Comparison of ENCODE assay signal across 8 cellular contexts in the genomic region with DNA sequence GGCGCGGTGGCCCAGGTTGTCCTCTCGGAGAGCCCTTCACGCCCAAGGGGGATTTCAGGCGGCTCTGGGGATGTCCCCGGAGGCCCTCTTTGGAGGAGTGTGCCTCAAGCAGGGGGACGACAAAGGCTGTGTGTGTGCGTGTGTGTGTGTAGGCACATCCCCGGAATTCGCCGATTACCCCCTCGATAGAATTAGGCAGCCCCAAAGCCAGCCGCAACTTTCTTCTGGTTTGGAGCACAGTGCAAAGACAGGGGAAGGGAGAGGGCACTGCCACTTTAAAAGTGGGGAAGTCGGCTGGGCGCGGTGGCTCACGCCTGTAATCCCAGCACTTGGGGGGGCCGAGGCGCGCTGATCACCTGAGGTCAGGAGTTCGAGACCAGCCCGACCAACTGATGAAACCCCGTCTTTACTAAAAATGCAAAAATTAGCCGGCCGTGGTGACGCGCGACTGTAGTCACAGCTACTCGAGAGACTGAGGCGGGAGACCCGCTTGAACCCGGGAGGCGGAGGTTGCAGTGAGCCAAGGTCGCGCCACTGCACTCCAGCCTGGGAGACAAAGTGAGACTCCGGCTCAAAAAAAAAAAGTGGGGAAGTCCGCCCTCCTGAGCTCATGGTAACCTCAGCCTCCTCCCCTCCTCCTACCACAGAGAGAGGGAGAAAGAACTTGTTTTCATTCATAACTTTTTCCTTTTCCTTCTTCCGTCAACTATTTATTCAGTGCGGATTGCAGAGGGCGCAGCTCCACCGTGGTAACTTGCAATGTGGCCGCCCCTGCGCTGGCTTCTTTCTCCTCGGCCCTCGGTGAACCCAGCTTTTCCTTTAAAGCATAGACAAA. TPM values are rescaled to one million over a fixed set of nuclear protein-coding genes. Genes with fewer than 3 reads are reported as not detected.
DNase-seq lines count a peak whose midpoint lies in the region; ATAC-seq lines count a peak whose summit lies in the region.

No MANE protein-coding gene starts in this region.

- ATAC-seq in HG02870 (IDR thresholded peaks at IDR 0.05; ENCODE audit: unreplicated experiment) = peak; percentile 24

- peak overlapping the region; percentile 84 for H3K27ac ChIP-seq in epithelial cell of prostate
- peak overlapping the region; percentile 79 for H3K27ac ChIP-seq in stomach smooth muscle (ENCODE audit: low read length)

- no peaks in the 10 kb centered on the region for H3K9me3 ChIP-seq in stomach smooth muscle (ENCODE audit: control insufficient read depth in 2 of 2, low read length in 2 of 2)

- H3K36me3 ChIP-seq in stomach smooth muscle (ENCODE audit: control insufficient read depth in 2 of 2, insufficient read depth in 2 of 2, low read length in 2 of 2) = peaks cover 12 to 16% of the 10 kb centered on the region in 2 donors

- peak overlapping the region; percentile 82 to 87 for H3K4me3 ChIP-seq in stomach smooth muscle (ENCODE audit: low read length in 2 of 2)

- H3K4me1 ChIP-seq in stomach smooth muscle (ENCODE audit: control insufficient read depth, insufficient read depth, low read length) = peaks cover 9% of the 10 kb centered on the region

- no peaks in the 10 kb centered on the region for H3K27me3 ChIP-seq in stomach smooth muscle (ENCODE audit: control insufficient read depth in 1 of 2, insufficient read depth in 2 of 2, low read length in 2 of 2)

- H3K9ac ChIP-seq in stomach smooth muscle (ENCODE audit: low read length in 2 of 2) = peak overlapping the region; percentile 84 to 90

- DNase-seq in NCI-H2196 (lab: John Stamatoyannopoulos, UW; ENCODE audit: unreplicated experiment) (peak; percentile 7), NCI-H2196 treated with DMSO at 0.1 percent for 48 hours (lab: John Stamatoyannopoulos, UW; ENCODE audit: unreplicated experiment) (no peak), NCI-H748 treated with DMSO at 0.1 percent for 48 hours (lab: John Stamatoyannopoulos, UW) (peak; percentile 10), activated T-cell treated with anti-CD3 and anti-CD28 coated beads for 48 hours (ENCODE audit: low read depth) (peak; percentile 46), epithelial cell of prostate (ENCODE audit: low read depth, low spot score) (peak; percentile 26), myocyte (ENCODE audit: low read depth) (peak; percentile 75)

RNA-seq across cellular contexts. Expression of a gene that starts 2.4 kb away (rescaled TPM):
- 14.8 and 19.8 TPM in 2 replicates for total RNA-seq in myocyte
- 2.8 TPM for polyA plus RNA-seq in myocyte (2012)
